1 cellular context compared by ENCODE assay signal in genomic region chr15:89575146-89575655, GRCh38.
TF ChIP-seq lines count a peak whose summit lies in the region.

A gene with protein sequence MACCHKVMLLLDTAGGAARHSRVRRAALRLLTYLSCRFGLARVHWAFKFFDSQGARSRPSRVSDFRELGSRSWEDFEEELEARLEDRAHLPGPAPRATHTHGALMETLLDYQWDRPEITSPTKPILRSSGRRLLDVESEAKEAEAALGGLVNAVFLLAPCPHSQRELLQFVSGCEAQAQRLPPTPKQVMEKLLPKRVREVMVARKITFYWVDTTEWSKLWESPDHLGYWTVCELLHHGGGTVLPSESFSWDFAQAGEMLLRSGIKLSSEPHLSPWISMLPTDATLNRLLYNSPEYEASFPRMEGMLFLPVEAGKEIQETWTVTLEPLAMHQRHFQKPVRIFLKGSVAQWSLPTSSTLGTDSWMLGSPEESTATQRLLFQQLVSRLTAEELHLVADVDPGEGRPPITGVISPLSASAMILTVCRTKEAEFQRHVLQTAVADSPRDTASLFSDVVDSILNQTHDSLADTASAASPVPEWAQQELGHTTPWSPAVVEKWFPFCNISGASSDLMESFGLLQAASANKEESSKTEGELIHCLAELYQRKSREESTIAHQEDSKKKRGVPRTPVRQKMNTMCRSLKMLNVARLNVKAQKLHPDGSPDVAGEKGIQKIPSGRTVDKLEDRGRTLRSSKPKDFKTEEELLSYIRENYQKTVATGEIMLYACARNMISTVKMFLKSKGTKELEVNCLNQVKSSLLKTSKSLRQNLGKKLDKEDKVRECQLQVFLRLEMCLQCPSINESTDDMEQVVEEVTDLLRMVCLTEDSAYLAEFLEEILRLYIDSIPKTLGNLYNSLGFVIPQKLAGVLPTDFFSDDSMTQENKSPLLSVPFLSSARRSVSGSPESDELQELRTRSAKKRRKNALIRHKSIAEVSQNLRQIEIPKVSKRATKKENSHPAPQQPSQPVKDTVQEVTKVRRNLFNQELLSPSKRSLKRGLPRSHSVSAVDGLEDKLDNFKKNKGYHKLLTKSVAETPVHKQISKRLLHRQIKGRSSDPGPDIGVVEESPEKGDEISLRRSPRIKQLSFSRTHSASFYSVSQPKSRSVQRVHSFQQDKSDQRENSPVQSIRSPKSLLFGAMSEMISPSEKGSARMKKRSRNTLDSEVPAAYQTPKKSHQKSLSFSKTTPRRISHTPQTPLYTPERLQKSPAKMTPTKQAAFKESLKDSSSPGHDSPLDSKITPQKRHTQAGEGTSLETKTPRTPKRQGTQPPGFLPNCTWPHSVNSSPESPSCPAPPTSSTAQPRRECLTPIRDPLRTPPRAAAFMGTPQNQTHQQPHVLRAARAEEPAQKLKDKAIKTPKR (N-terminal part only) (plus strand): TSS chr15:89575469. CDS start chr15:89575587, 118 bp downstream.

TF ChIP-seq in K562, 482 proteins besides CTCF, POLR2A, EP300 and RAD21 (continued from another document and continues in another):
- TF ChIP-seq, protein P1, sequence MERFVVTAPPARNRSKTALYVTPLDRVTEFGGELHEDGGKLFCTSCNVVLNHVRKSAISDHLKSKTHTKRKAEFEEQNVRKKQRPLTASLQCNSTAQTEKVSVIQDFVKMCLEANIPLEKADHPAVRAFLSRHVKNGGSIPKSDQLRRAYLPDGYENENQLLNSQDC (CRISPR knock-in tag; IDR thresholded peaks at IDR 0.05), result no peak
- TF ChIP-seq ZNF57 (CRISPR knock-in tag; IDR thresholded peaks at IDR 0.05) (no peak), ZNF707 (CRISPR knock-in tag; conservative IDR thresholded peaks at IDR 0.05) (no peak), ZNF512 (tag; IDR thresholded peaks at IDR 0.05) (no peak), RBM25 (IDR thresholded peaks at IDR 0.05; ENCODE audit: low read depth, low read length, severe bottlenecking) (peak; percentile 97), KAT7 (CRISPR knock-in tag; IDR thresholded peaks at IDR 0.05; ENCODE audit: borderline replicate concordance) (no peak), SPI1 (IDR thresholded peaks at IDR 0.05; ENCODE audit: borderline replicate concordance, low read depth, low read length) (no peak), CSDE1 (IDR thresholded peaks at IDR 0.05) (no peak), ZNF444 (CRISPR knock-in tag; IDR thresholded peaks at IDR 0.05) (no peak), TGIF2 (CRISPR knock-in tag; IDR thresholded peaks at IDR 0.05) (no peak), NR2C2 (CRISPR knock-in tag; IDR thresholded peaks at IDR 0.05) (no peak), NR2C2 (tag; IDR thresholded peaks at IDR 0.05) (no peak; the same call in 1 of the 2 replicates), ADNP (tag; IDR thresholded peaks at IDR 0.05) (no peak), RBM14 (IDR thresholded peaks at IDR 0.05; ENCODE audit: borderline replicate concordance, insufficient read depth, low read depth, low read length) (no peak), POLR2AphosphoS5 (IDR thresholded peaks at IDR 0.05; ENCODE audit: control insufficient read depth, insufficient read depth, low read depth, low read length) (peak; percentile 75), POLR2G (IDR thresholded peaks at IDR 0.05; ENCODE audit: low read depth, low read length) (peak; percentile 97), MAFF (IDR thresholded peaks at IDR 0.05; ENCODE audit: low read length) (no peak), MAZ (CRISPR knock-in tag; conservative IDR thresholded peaks at IDR 0.05 in 1 of 2, IDR thresholded peaks at IDR 0.05 in 1 of 2) (no peak), TSC22D4 (tag; IDR thresholded peaks at IDR 0.05) (no peak), SMC3 (conservative IDR thresholded peaks at IDR 0.05; ENCODE audit: insufficient read depth, low read depth, low read length) (no peak), CAMTA2 (CRISPR knock-in tag; conservative IDR thresholded peaks at IDR 0.05) (no peak), EGR1 (conservative IDR thresholded peaks at IDR 0.05) (no peak), STAT5A (IDR thresholded peaks at IDR 0.05; ENCODE audit: borderline replicate concordance, low read length) (no peak), THRAP3 (IDR thresholded peaks at IDR 0.05; ENCODE audit: borderline replicate concordance) (no peak), OTX1 (CRISPR knock-in tag; IDR thresholded peaks at IDR 0.05) (no peak), NFYB (IDR thresholded peaks at IDR 0.05; ENCODE audit: extremely low read depth, insufficient read length) (peak; percentile 91), HINFP (tag; conservative IDR thresholded peaks at IDR 0.05; ENCODE audit: low read depth) (no peak), ZNF76 (CRISPR knock-in tag; IDR thresholded peaks at IDR 0.05; ENCODE audit: borderline replicate concordance) (no peak), TOE1 (IDR thresholded peaks at IDR 0.05; ENCODE audit: borderline replicate concordance) (no peak), TOE1 (CRISPR knock-in tag; IDR thresholded peaks at IDR 0.05; ENCODE audit: borderline replicate concordance, low read depth) (no peak), ZNF124 (CRISPR knock-in tag; IDR thresholded peaks at IDR 0.05) (no peak), ZNF324 (CRISPR knock-in tag; IDR thresholded peaks at IDR 0.05) (no peak), PTBP1 (IDR thresholded peaks at IDR 0.05; ENCODE audit: low read depth, low read length) (no peak), CBX1 (IDR thresholded peaks at IDR 0.05; ENCODE audit: low read depth) (no peak), TCFL5 (CRISPR knock-in tag; conservative IDR thresholded peaks at IDR 0.05) (no peak), MBD2 (IDR thresholded peaks at IDR 0.05; ENCODE audit: borderline replicate concordance, low read depth) (peak; percentile 98), SAFB2 (IDR thresholded peaks at IDR 0.05; ENCODE audit: borderline replicate concordance, low read depth, low read length, severe bottlenecking) (no peak), PRPF4 (IDR thresholded peaks at IDR 0.05; ENCODE audit: insufficient read depth, low read depth, low read length, poor library complexity, severe bottlenecking) (no peak), NFIX (CRISPR knock-in tag; IDR thresholded peaks at IDR 0.05; ENCODE audit: low read depth) (no peak), SLC30A9 (CRISPR knock-in tag; IDR thresholded peaks at IDR 0.05) (no peak), GATA2 (CRISPR knock-in tag; IDR thresholded peaks at IDR 0.05) (no peak), BCL6 (CRISPR knock-in tag; IDR thresholded peaks at IDR 0.05) (no peak), E2F4 (CRISPR knock-in tag; IDR thresholded peaks at IDR 0.05; ENCODE audit: low read depth) (peak; percentile 98), SP2 (IDR thresholded peaks at IDR 0.05; ENCODE audit: extremely low read depth, low read depth, low read length, poor library complexity, severe bottlenecking) (peak; percentile 60), MLX (CRISPR knock-in tag; conservative IDR thresholded peaks at IDR 0.05) (no peak), ZNF184 (CRISPR knock-in tag; IDR thresholded peaks at IDR 0.05) (no peak), L3MBTL2 (IDR thresholded peaks at IDR 0.05) (peak; percentile 89), U2AF1 (optimal IDR thresholded peaks at IDR 0.05; ENCODE audit: low read depth, low read length) (peak; percentile 66), TBP (optimal IDR thresholded peaks at IDR 0.05; ENCODE audit: low read depth, low read length) (peak; percentile 92), SMARCA5 (IDR thresholded peaks at IDR 0.05) (no peak), CBX5 (IDR thresholded peaks at IDR 0.05; ENCODE audit: borderline replicate concordance, low read depth) (no peak), RCOR1 (IDR thresholded peaks at IDR 0.05; ENCODE audit: borderline replicate concordance in 1 of 2, low read depth in 2 of 2, low read length in 2 of 2) (0 out of 4 replicates have a peak, but pooled peaks of 1 of the 2 experiments have one; percentile 2), ZNF23 (CRISPR knock-in tag; IDR thresholded peaks at IDR 0.05) (no peak), CHD2 (IDR thresholded peaks at IDR 0.05; ENCODE audit: low read depth, low read length) (peak; percentile 85), PCBP1 (IDR thresholded peaks at IDR 0.05; ENCODE audit: low read depth, low read length, poor library complexity, severe bottlenecking) (no peak), POLR2B (IDR thresholded peaks at IDR 0.05; ENCODE audit: low read depth, partially characterized antibody) (peak; percentile 69), RBBP5 (IDR thresholded peaks at IDR 0.05; ENCODE audit: borderline replicate concordance, insufficient read depth, low read length, poor library complexity, severe bottlenecking) (no peak), ZNF644 (tag; IDR thresholded peaks at IDR 0.05; ENCODE audit: low read depth) (no peak), PTTG1 (tag; IDR thresholded peaks at IDR 0.05; ENCODE audit: low read depth) (no peak)
- TF ChIP-seq, protein P2, sequence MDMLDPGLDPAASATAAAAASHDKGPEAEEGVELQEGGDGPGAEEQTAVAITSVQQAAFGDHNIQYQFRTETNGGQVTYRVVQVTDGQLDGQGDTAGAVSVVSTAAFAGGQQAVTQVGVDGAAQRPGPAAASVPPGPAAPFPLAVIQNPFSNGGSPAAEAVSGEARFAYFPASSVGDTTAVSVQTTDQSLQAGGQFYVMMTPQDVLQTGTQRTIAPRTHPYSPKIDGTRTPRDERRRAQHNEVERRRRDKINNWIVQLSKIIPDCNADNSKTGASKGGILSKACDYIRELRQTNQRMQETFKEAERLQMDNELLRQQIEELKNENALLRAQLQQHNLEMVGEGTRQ (CRISPR knock-in tag; IDR thresholded peaks at IDR 0.05), result no peak
- TF ChIP-seq, protein P3, sequence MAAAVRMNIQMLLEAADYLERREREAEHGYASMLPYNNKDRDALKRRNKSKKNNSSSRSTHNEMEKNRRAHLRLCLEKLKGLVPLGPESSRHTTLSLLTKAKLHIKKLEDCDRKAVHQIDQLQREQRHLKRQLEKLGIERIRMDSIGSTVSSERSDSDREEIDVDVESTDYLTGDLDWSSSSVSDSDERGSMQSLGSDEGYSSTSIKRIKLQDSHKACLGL (CRISPR knock-in tag; IDR thresholded peaks at IDR 0.05; ENCODE audit: borderline replicate concordance, poor library complexity, severe bottlenecking), result no peak
- TF ChIP-seq, protein P4, sequence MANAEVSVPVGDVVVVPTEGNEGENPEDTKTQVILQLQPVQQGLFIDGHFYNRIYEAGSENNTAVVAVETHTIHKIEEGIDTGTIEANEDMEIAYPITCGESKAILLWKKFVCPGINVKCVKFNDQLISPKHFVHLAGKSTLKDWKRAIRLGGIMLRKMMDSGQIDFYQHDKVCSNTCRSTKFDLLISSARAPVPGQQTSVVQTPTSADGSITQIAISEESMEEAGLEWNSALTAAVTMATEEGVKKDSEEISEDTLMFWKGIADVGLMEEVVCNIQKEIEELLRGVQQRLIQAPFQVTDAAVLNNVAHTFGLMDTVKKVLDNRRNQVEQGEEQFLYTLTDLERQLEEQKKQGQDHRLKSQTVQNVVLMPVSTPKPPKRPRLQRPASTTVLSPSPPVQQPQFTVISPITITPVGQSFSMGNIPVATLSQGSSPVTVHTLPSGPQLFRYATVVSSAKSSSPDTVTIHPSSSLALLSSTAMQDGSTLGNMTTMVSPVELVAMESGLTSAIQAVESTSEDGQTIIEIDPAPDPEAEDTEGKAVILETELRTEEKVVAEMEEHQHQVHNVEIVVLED (CRISPR knock-in tag; IDR thresholded peaks at IDR 0.05), result peak; percentile 43; the same call in 1 of the 2 replicates
- TF ChIP-seq, protein P5, sequence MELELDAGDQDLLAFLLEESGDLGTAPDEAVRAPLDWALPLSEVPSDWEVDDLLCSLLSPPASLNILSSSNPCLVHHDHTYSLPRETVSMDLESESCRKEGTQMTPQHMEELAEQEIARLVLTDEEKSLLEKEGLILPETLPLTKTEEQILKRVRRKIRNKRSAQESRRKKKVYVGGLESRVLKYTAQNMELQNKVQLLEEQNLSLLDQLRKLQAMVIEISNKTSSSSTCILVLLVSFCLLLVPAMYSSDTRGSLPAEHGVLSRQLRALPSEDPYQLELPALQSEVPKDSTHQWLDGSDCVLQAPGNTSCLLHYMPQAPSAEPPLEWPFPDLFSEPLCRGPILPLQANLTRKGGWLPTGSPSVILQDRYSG (tag; conservative IDR thresholded peaks at IDR 0.05; ENCODE audit: low read depth), result no peak
